26 cellular contexts compared by ENCODE assay signal in genomic region chr5:16486679-16487078, GRCh38. TPM values are rescaled to one million over a fixed set of nuclear protein-coding genes. Genes with fewer than 3 reads are reported as not detected.
DNase-seq lines count a peak whose midpoint lies in the region; ATAC-seq, FAIRE-seq and TF ChIP-seq lines count a peak whose summit lies in the region.
"Had no signal": no experiment of that assay in that cellular context is flagged by ENCODE, and none has a peak within 500 bp of the region (broad histone marks: within the 10 kb centered on the region; RNA-seq: fewer than 3 reads in every experiment).

No MANE protein-coding gene starts in this region.

- no peak overlapping the region for H3K9ac ChIP-seq in mesenchymal stem cell (ENCODE audit: low read length)
- H3K9ac ChIP-seq: KMS-11, SK-N-SH had no signal

- no peak for TF ChIP-seq POLR2A in H54 (IDR thresholded peaks at IDR 0.05; ENCODE audit: low read depth, low read length)

- H2AFZ ChIP-seq in hepatocyte = no peak overlapping the region
- no peak overlapping the region for H2AFZ ChIP-seq in mesenchymal stem cell (ENCODE audit: low read depth, low read length)

- H3K4ac ChIP-seq in mesenchymal stem cell (ENCODE audit: low read depth in 1 of 2, low read length in 2 of 2) = no peak overlapping the region

- ATAC-seq in foreskin keratinocyte (no peak), GM21526 (IDR thresholded peaks at IDR 0.05; ENCODE audit: low FRiP score, unreplicated experiment) (no peak)
- ATAC-seq: activated CD8-positive, alpha-beta memory T cell treated with anti-CD3 and anti-CD28 coated beads, Interleukin-2, amount 10 ng/mL, durations not matched to agents 7 days and 5 days; HCT116; left ventricle myocardium superior had no signal

- H4K91ac ChIP-seq in mesenchymal stem cell (ENCODE audit: low read length) = peak overlapping the region; percentile 27

- DNase-seq in Ammon's horn (ENCODE audit: low spot score) = peak; percentile 28
- no peak for DNase-seq in H54 (ENCODE audit: insufficient read length, low spot score)
- DNase-seq in hepatocyte (ENCODE audit: low spot score) = peak; percentile 46
- DNase-seq in mesenchymal stem cell = no peak
- DNase-seq in NCI-H1436 (lab: John Stamatoyannopoulos, UW) = no peak
- DNase-seq in foreskin keratinocyte = no peak
- DNase-seq in GOT3 (lab: John Stamatoyannopoulos, UW) = no peak
- DNase-seq: activated CD4-positive, alpha-beta T cell treated with anti-CD3 and anti-CD28 coated beads, Interleukin-2, amount 10 ng/mL, durations not matched to agents 24 days and 14 days; activated CD8-positive, alpha-beta memory T cell treated with anti-CD3 and anti-CD28 coated beads, Interleukin-2, amount 10 ng/mL, durations not matched to agents 7 days and 5 days; activated naive CD4-positive, alpha-beta T cell; activated T-cell treated with anti-CD3 and anti-CD28 coated beads, Interleukin-2, amount 50 U/mL, for 48 hours; effector memory CD4-positive, alpha-beta T cell; erythroblast; GDM1; heart left ventricle; left ventricle myocardium superior; MM.1S; NCI-H1417 treated with DMSO at 0.1 percent for 48 hours; ovary; SK-N-SH; stimulated activated CD4-positive, alpha-beta T cell treated with anti-CD3 and anti-CD28 coated beads, Interleukin-2, amount 100 ng/mL, for 24 hours had no signal

- H3K4me1 ChIP-seq in hepatocyte (ENCODE audit: insufficient read depth) = peaks cover 17% of the 10 kb centered on the region
- no peaks in the 10 kb centered on the region for H3K4me1 ChIP-seq in mesenchymal stem cell (ENCODE audit: control insufficient read depth, insufficient read depth, low read depth, low read length)
- peaks cover 19% of the 10 kb centered on the region for H3K4me1 ChIP-seq in foreskin keratinocyte

- H3K79me1 ChIP-seq in mesenchymal stem cell (replicated peaks; ENCODE audit: low read length, poor library complexity, severe bottlenecking) = no peaks in the 10 kb centered on the region

- 60% methylated on average over 4 of the region's 4 CpGs for WGBS in hepatocyte (ENCODE audit: low lambda C conversion rate, missing lambda C conversion rate)
- 88% methylated on average over 4 of the region's 4 CpGs for WGBS in mesenchymal stem cell

- no peaks in the 10 kb centered on the region for H3K9me2 ChIP-seq in hepatocyte (replicated peaks; ENCODE audit: insufficient read depth)
- H3K9me2 ChIP-seq: SK-N-SH had no signal

- H3K14ac ChIP-seq in mesenchymal stem cell (ENCODE audit: low read length in 2 of 2) = no peak overlapping the region

- H2BK5ac ChIP-seq in mesenchymal stem cell (ENCODE audit: low read depth, low read length, poor library complexity, severe bottlenecking) = no peak overlapping the region

- H2AK5ac ChIP-seq in mesenchymal stem cell (ENCODE audit: low read length, severe bottlenecking) = no peak overlapping the region

- H4K20me1 ChIP-seq in hepatocyte (ENCODE audit: insufficient read depth, poor library complexity, severe bottlenecking) = no peaks in the 10 kb centered on the region

- H3K36me3 ChIP-seq in hepatocyte (replicated peaks; ENCODE audit: insufficient read depth, low read depth) (no peaks in the 10 kb centered on the region), mesenchymal stem cell (ENCODE audit: control insufficient read depth in 1 of 2, insufficient read depth in 2 of 2, low read depth in 1 of 2, low read length in 2 of 2) (no peaks in the 10 kb centered on the region)
- H3K36me3 ChIP-seq: ovary, right atrium auricular region, tibial nerve had no signal

- no peak overlapping the region for H2BK120ac ChIP-seq in mesenchymal stem cell (ENCODE audit: low read depth, low read length)

- TF ChIP-seq CTCF in hepatocyte (IDR thresholded peaks at IDR 0.05; ENCODE audit: poor library complexity) = no peak
- TF ChIP-seq CTCF in foreskin keratinocyte (conservative IDR thresholded peaks at IDR 0.05) = no peak

- no peaks in the 10 kb centered on the region for H3K79me2 ChIP-seq in hepatocyte

- H3K27me3 ChIP-seq in hepatocyte = no peaks in the 10 kb centered on the region
- H3K27me3 ChIP-seq in mesenchymal stem cell (ENCODE audit: control insufficient read depth in 1 of 2, insufficient read depth in 1 of 2, low read length in 2 of 2) = no peaks in the 10 kb centered on the region
- no peaks in the 10 kb centered on the region for H3K27me3 ChIP-seq in foreskin keratinocyte
- H3K27me3 ChIP-seq: heart left ventricle, ovary, right atrium auricular region, tibial nerve had no signal

- H2BK12ac ChIP-seq in mesenchymal stem cell (ENCODE audit: low read length in 2 of 2) = no peak overlapping the region

- H3K4me2 ChIP-seq in hepatocyte (peak overlapping the region; percentile 32), mesenchymal stem cell (ENCODE audit: low read length, poor library complexity, severe bottlenecking) (no peak overlapping the region)
- H3K4me2 ChIP-seq: KMS-11, SK-N-SH had no signal

- peak; percentile 81 for FAIRE-seq in H54 (lab: Jason Lieb, UNC)

- no peak overlapping the region for H4K8ac ChIP-seq in mesenchymal stem cell (ENCODE audit: low read length)

- H3K4me3 ChIP-seq in hepatocyte (no peak overlapping the region), mesenchymal stem cell (ENCODE audit: insufficient read depth in 1 of 2, low read depth in 1 of 2, low read length in 2 of 2) (no peak overlapping the region)
- H3K4me3 ChIP-seq: heart left ventricle, ovary, right atrium auricular region, tibial nerve had no signal

- H3K18ac ChIP-seq in mesenchymal stem cell (ENCODE audit: low read depth in 1 of 2, low read length in 2 of 2) = no peak overlapping the region

- no peak overlapping the region for H3K23ac ChIP-seq in mesenchymal stem cell (ENCODE audit: low read length in 2 of 2)

- H2BK15ac ChIP-seq in mesenchymal stem cell (ENCODE audit: low read depth, poor library complexity, severe bottlenecking) = no peak overlapping the region

- peak overlapping the region; percentile 95 for H3K27ac ChIP-seq in hepatocyte
- no peak overlapping the region for H3K27ac ChIP-seq in mesenchymal stem cell (ENCODE audit: low read length, poor library complexity, severe bottlenecking)
- H3K27ac ChIP-seq in foreskin keratinocyte = no peak overlapping the region
- H3K27ac ChIP-seq: KMS-11, ovary, tibial nerve had no signal

- no peaks in the 10 kb centered on the region for H3K9me3 ChIP-seq in hepatocyte (ENCODE audit: low read depth)
- no peaks in the 10 kb centered on the region for H3K9me3 ChIP-seq in mesenchymal stem cell (ENCODE audit: control insufficient read depth, low read length)
- H3K9me3 ChIP-seq: heart left ventricle, ovary, right atrium auricular region, SK-N-SH, tibial nerve had no signal

RNA-seq across cellular contexts. Expression of gene ZNF622, which starts 21.1 kb away (rescaled TPM):
- total RNA-seq in hepatocyte (38.4 and 44.6 TPM in 2 replicates), foreskin keratinocyte (35.8 and 38.7 TPM in 2 replicates)
- polyA plus RNA-seq in hepatocyte (49.5 and 56.6 TPM in 2 replicates), foreskin keratinocyte (31.9 and 34.5 TPM in 2 replicates)
- 40.8 TPM for polyA plus RNA-seq in mesenchymal stem cell (2013, experiment 1 of 2)
- 41.3 TPM for polyA plus RNA-seq in mesenchymal stem cell (2013, experiment 2 of 2)

Comparison
In these comparisons a context has a peak if more than half of its experiments do, and no peak if none do; other contexts are left out.
1. DNase-seq: peak in Ammon's horn (single experiment) and hepatocyte (single experiment); none in H54 (single experiment), mesenchymal stem cell (single experiment), NCI-H1436 (single experiment), foreskin keratinocyte (0 of 2) and GOT3 (single experiment).